8 cellular contexts compared by ENCODE assay signal in the genomic region with DNA sequence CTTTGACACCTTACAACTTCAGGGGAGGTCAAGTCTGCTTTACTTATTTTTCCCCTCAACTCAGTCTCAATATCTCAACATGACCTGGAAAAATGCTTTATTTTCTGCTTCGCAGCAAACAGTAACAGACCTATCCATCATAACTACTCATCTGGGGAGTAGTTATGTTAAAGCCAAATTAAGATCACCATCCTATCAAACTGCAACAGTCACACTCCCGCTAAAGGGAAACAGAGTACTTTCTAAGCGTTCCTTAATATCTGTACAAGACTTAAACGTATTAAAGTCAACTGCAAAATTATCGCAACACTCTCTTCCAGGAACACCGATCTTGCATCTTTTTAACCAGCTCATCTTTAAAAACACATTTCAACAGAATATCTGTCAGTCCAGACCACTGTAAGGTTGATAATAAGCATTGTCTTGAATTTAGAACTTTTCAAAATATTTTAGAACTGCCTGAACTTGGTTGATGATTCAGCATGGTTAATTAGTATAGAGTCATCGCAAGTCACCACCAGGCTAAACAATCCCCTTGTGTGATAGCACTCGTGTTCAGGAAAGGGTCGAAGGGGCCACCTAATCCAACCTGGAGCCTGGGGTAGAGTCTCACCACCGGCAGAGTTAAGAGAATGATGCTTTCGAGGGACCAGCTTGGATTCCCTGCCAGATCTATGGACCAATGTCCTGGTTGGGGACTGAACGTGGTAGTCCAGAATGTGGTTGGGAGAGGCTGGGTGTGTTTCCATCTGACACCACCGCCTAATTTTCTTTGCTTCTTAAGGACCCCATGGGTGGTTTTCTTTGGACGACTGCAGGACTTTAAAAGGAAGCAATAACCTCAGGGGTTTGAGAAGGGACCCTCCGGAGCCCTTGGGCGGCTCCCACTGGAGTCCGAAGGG. TPM values are rescaled to one million over a fixed set of nuclear protein-coding genes. Genes with fewer than 3 reads are reported as not detected.
DNase-seq lines count a peak whose midpoint lies in the region; ATAC-seq and TF ChIP-seq lines count a peak whose summit lies in the region.

No MANE protein-coding gene starts in this region.

- H3K79me2 ChIP-seq in osteoblast (ENCODE audit: insufficient read depth, low read length) = peaks cover 55% of the 10 kb centered on the region

- H3K36me3 Mint-ChIP-seq in CD4-positive, alpha-beta memory T cell = peaks cover 5 to 16% of the 10 kb centered on the region in 2 donors
- peaks cover 26% of the 10 kb centered on the region for H3K36me3 Mint-ChIP-seq in activated CD4-positive, alpha-beta memory T cell treated with anti-CD3 and anti-CD28 coated beads, Interleukin-2, amount 10 ng/mL, durations not matched to agents 7 days and 5 days (ENCODE audit: low read depth)

- TF ChIP-seq CTCF in esophagus muscularis mucosa (IDR thresholded peaks at IDR 0.05) = no peak
- TF ChIP-seq CTCF in osteoblast (IDR thresholded peaks at IDR 0.05; ENCODE audit: extremely low read depth, low read depth, low read length) = no peak

- H3K4me3 Mint-ChIP-seq in CD4-positive, alpha-beta memory T cell = peak overlapping the region; percentile 88 to 98 (median 92)
- peak overlapping the region; percentile 84 for H3K4me3 Mint-ChIP-seq in activated CD4-positive, alpha-beta memory T cell treated with anti-CD3 and anti-CD28 coated beads, Interleukin-2, amount 10 ng/mL, durations not matched to agents 7 days and 5 days

- peak overlapping the region; percentile 54 for H2AFZ ChIP-seq in osteoblast (ENCODE audit: low read length)

- 17% methylated on average over 14 of the region's 17 CpGs for WGBS in esophagus muscularis mucosa

- CTCF ChIA-PET in CD4-positive, alpha-beta memory T cell (lab: Charles Lee; ENCODE audit: partially characterized antibody) = interaction anchor here (1.6 kb wide), 1 partner anchor 10 kb away, joined by 4 read pairs; no protein-coding TSS in a partner anchor
- CTCF ChIA-PET in activated CD4-positive, alpha-beta memory T cell treated with anti-CD3 and anti-CD28 coated beads, Interleukin-2, amount 10 ng/mL, durations not matched to agents 7 days and 5 days (lab: Charles Lee) = interaction anchor here (1.0 to 1.5 kb wide), 3 partner anchors 8 to 43 kb away, joined by 3 read pairs; no protein-coding TSS in a partner anchor

- no peak for TF ChIP-seq POLR2A in esophagus muscularis mucosa (IDR thresholded peaks at IDR 0.05; ENCODE audit: low read depth)

- H3K27me3 ChIP-seq in CD4-positive, alpha-beta memory T cell (ENCODE audit: insufficient read depth, low read length) = no peaks in the 10 kb centered on the region
- no peaks in the 10 kb centered on the region for H3K27me3 ChIP-seq in esophagus muscularis mucosa
- H3K27me3 ChIP-seq in osteoblast (ENCODE audit: insufficient read depth, low read length) = no peaks in the 10 kb centered on the region

- H3K4me2 ChIP-seq in osteoblast (ENCODE audit: insufficient read depth, low read length) = peak overlapping the region; percentile 77

- peak overlapping the region; percentile 61 to 96 (median 92) for H3K27ac Mint-ChIP-seq in CD4-positive, alpha-beta memory T cell
- H3K27ac Mint-ChIP-seq in activated CD4-positive, alpha-beta memory T cell treated with anti-CD3 and anti-CD28 coated beads, Interleukin-2, amount 10 ng/mL, durations not matched to agents 7 days and 5 days = peak overlapping the region; percentile 89

- peaks cover 44% of the 10 kb centered on the region for H3K4me1 ChIP-seq in CD4-positive, alpha-beta memory T cell (ENCODE audit: insufficient read depth, low read length)
- peaks cover 14 to 23% (median 17%) of the 10 kb centered on the region in 4 donors for H3K4me1 ChIP-seq in esophagus muscularis mucosa
- peaks cover 33% of the 10 kb centered on the region for H3K4me1 ChIP-seq in osteoblast (ENCODE audit: insufficient read depth, low read length)

- peaks cover 29 to 52% (median 38%) of the 10 kb centered on the region in 4 donors for H3K4me1 Mint-ChIP-seq in CD4-positive, alpha-beta memory T cell
- peaks cover 43% of the 10 kb centered on the region for H3K4me1 Mint-ChIP-seq in activated CD4-positive, alpha-beta memory T cell treated with anti-CD3 and anti-CD28 coated beads, Interleukin-2, amount 10 ng/mL, durations not matched to agents 7 days and 5 days

- ATAC-seq in HG03342 (IDR thresholded peaks at IDR 0.05; ENCODE audit: unreplicated experiment) (no peak), GM21423 (IDR thresholded peaks at IDR 0.05; ENCODE audit: unreplicated experiment) (no peak)

- no peaks in the 10 kb centered on the region for H3K9me3 ChIP-seq in CD4-positive, alpha-beta memory T cell (ENCODE audit: control insufficient read depth in 1 of 2, low read length in 2 of 2)
- H3K9me3 ChIP-seq in esophagus muscularis mucosa (no peaks in the 10 kb centered on the region), osteoblast (ENCODE audit: low read depth, low read length) (no peaks in the 10 kb centered on the region)

- H3K9me3 Mint-ChIP-seq in CD4-positive, alpha-beta memory T cell = no peaks in the 10 kb centered on the region
- no peaks in the 10 kb centered on the region for H3K9me3 Mint-ChIP-seq in activated CD4-positive, alpha-beta memory T cell treated with anti-CD3 and anti-CD28 coated beads, Interleukin-2, amount 10 ng/mL, durations not matched to agents 7 days and 5 days

- intact Hi-C loops in CD4-positive, alpha-beta memory T cell (cut with micrococcal nuclease) = loop anchor here (1.0 to 10.0 kb wide), 10 partner anchors 8 to 295 kb away; a partner anchor contains a TSS
- intact Hi-C loops in esophagus muscularis mucosa (cut with DNase I) = loop anchor here (5.0 kb wide), 3 partner anchors 92 to 293 kb away; a partner anchor contains a TSS

- POLR2A ChIA-PET in CD4-positive, alpha-beta memory T cell (lab: Charles Lee; ENCODE audit: partially characterized antibody) = interaction anchor here (0.7 to 2.0 kb wide), 6 partner anchors 10 to 34 kb away, joined by 3 to 5 read pairs (median 4); no protein-coding TSS in a partner anchor
- POLR2A ChIA-PET in activated CD4-positive, alpha-beta memory T cell treated with anti-CD3 and anti-CD28 coated beads, Interleukin-2, amount 10 ng/mL, durations not matched to agents 7 days and 5 days (lab: Charles Lee) = interaction anchor here (0.7 to 1.7 kb wide), 7 partner anchors 8 to 77 kb away, joined by 3 to 7 read pairs (median 3); no protein-coding TSS in a partner anchor

- no peaks in the 10 kb centered on the region for H3K27me3 Mint-ChIP-seq in CD4-positive, alpha-beta memory T cell
- H3K27me3 Mint-ChIP-seq in activated CD4-positive, alpha-beta memory T cell treated with anti-CD3 and anti-CD28 coated beads, Interleukin-2, amount 10 ng/mL, durations not matched to agents 7 days and 5 days = no peaks in the 10 kb centered on the region

- peak overlapping the region; percentile 50 to 59 for H3K4me3 ChIP-seq in CD4-positive, alpha-beta memory T cell (ENCODE audit: low read length in 2 of 2)
- H3K4me3 ChIP-seq in esophagus muscularis mucosa = peak overlapping the region; percentile 70 to 95 (median 89)
- peak overlapping the region; percentile 86 for H3K4me3 ChIP-seq in osteoblast (ENCODE audit: insufficient read depth, low read length)

- H3K36me3 ChIP-seq in CD4-positive, alpha-beta memory T cell (ENCODE audit: insufficient read depth, low read length) = no peaks in the 10 kb centered on the region
- no peaks in the 10 kb centered on the region for H3K36me3 ChIP-seq in esophagus muscularis mucosa
- H3K36me3 ChIP-seq in osteoblast (ENCODE audit: insufficient read depth, low read length) = peaks cover 7% of the 10 kb centered on the region

- DNase-seq in CD4-positive, alpha-beta memory T cell = peak in 3 of 5 donors; percentile 11 to 56 (median 17)
- DNase-seq in HK-2 (ENCODE audit: unreplicated experiment) (peak; percentile 24), esophagus muscularis mucosa (ENCODE audit: extremely low spot score) (no peak), osteoblast (ENCODE audit: insufficient read length, low spot score, missing footprints) (peak; percentile 78), midbrain (lab: John Stamatoyannopoulos, UW) (no peak)
- DNase-seq in activated CD4-positive, alpha-beta memory T cell treated with anti-CD3 and anti-CD28 coated beads, Interleukin-2, amount 10 ng/mL, durations not matched to agents 7 days and 5 days = peak; percentile 20

- no peaks in the 10 kb centered on the region for H4K20me1 ChIP-seq in osteoblast (ENCODE audit: insufficient read depth, low read length)

- TF ChIP-seq EP300 in esophagus muscularis mucosa (IDR thresholded peaks at IDR 0.05) = no peak

- H3K27ac ChIP-seq in CD4-positive, alpha-beta memory T cell (ENCODE audit: low read depth, low read length) = peak overlapping the region; percentile 68
- H3K27ac ChIP-seq in esophagus muscularis mucosa (replicated peaks in 1 of 4) (peak overlapping the region; percentile 78 to 91 (median 82)), osteoblast (ENCODE audit: low read depth, low read length) (peak overlapping the region; percentile 61)

RNA-seq across cellular contexts. Expression of a gene that starts 1.0 kb away (rescaled TPM):
- total RNA-seq in CD4-positive, alpha-beta memory T cell = 10 to 100 TPM; 25.9 to 31.3 TPM
- polyA plus RNA-seq in CD4-positive, alpha-beta memory T cell = 10 to 100 TPM; 11.2 to 23.7 TPM
- total RNA-seq in activated CD4-positive, alpha-beta memory T cell treated with anti-CD3 and anti-CD28 coated beads, Interleukin-2, amount 10 ng/mL, durations not matched to agents 7 days and 5 days = 10 to 100 TPM; 40.6 to 43.2 TPM
- total RNA-seq in esophagus muscularis mucosa (10 to 100 TPM; 14.5 to 25.3 (median 20.1) TPM), osteoblast (59.0 and 60.4 TPM in 2 replicates)

Comparison
In these comparisons a context has a peak if more than half of its experiments do, and no peak if none do; other contexts are left out.
1. DNase-seq: peak in CD4-positive, alpha-beta memory T cell (3 of 5), HK-2 (single experiment), activated CD4-positive, alpha-beta memory T cell treated with anti-CD3 and anti-CD28 coated beads, Interleukin-2, amount 10 ng/mL, durations not matched to agents 7 days and 5 days (single experiment) and osteoblast (single experiment); none in esophagus muscularis mucosa (single experiment) and midbrain (single experiment).
2. Peak in every context shown above with its lines, with median percentiles within 50 percentile points of each other: H3K27ac ChIP-seq and H3K4me3 ChIP-seq.